11 cellular contexts compared by ENCODE assay signal in the genomic region with DNA sequence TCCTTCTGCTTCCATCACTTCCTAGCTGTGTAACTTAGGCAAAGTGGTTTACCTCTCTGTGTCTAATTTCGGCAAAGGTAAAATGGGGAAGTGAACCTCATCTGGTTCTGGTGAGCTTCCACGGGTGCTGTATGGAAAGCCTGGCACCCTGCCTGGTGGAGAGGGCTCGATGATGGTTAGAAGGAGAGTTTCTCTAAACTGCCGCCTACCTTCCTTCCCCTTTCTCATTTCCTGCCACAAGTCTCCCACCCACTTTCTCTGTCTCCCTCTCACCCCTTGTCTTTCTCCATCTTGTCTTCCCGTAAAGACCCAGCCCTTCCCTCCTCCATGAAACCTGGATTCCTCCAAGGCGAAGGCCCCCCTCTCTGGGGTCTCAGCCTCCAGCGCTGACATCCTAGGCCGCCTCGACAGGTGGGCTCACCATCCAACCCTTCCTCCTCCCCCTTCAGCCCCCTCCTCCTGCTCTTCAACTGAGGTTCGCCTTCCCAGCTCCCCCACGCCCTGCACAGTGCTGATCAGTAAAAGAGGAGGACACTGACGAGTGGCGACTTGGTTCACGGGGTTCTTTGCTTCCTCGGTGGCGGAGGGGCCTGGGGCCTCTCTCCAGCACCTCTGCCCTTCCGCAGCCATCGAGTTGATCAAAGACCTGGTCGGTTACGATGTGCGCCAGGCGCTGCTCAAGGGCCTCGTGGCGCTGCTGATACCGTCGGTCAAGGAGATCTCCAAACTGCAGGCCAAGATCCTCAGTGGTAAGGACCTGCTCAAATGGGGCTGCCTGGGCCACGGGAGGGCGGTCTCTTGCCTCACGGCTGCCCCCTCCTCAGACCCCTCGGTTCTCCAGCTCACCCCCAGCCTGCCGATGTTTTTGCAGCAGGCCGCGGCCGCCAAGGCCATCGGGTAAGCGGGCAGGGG. TPM values are rescaled to one million over a fixed set of nuclear protein-coding genes. Genes with fewer than 3 reads are reported as not detected.
A peak's percentile ranks its signal among the peaks of the same experiment; 100 is the strongest.
DNase-seq lines count a peak whose midpoint lies in the region; TF ChIP-seq lines count a peak whose summit lies in the region.
"Had no signal": no experiment of that assay in that cellular context is flagged by ENCODE, and none has a peak within 500 bp of the region (broad histone marks: within the 10 kb centered on the region; RNA-seq: fewer than 3 reads in every experiment).

No MANE protein-coding gene starts in this region.

- H3K4me1 ChIP-seq in ascending aorta (no peaks in the 10 kb centered on the region), A673 (ENCODE audit: insufficient read depth, low read length, poor library complexity, severe bottlenecking) (peaks cover 3% of the 10 kb centered on the region)

- POLR2A ChIA-PET in activated CD4-positive, alpha-beta T cell treated with anti-CD3 and anti-CD28 coated beads, Interleukin-2, amount 10 ng/mL, durations not matched to agents 7 days and 5 days (lab: Charles Lee), result interaction anchor here (0.6 kb wide), 1 partner anchor 779 kb away, joined by 3 read pairs; no protein-coding TSS in a partner anchor
- POLR2A ChIA-PET in A673 (lab: Charles Lee; ENCODE audit: low non-redundant PET), result no interaction called here

- H3K27me3 Mint-ChIP-seq in CD14-positive monocyte (ENCODE audit: low read depth in 3 of 3), result peaks cover 0 to 7% (median 2%) of the 10 kb centered on the region in 3 donors
- H3K27me3 Mint-ChIP-seq in activated CD4-positive, alpha-beta T cell treated with anti-CD3 and anti-CD28 coated beads, Interleukin-2, amount 10 ng/mL, durations not matched to agents 7 days and 5 days, result no peaks in the 10 kb centered on the region

- no peaks in the 10 kb centered on the region for H3K27me3 ChIP-seq in ascending aorta
- no peaks in the 10 kb centered on the region for H3K27me3 ChIP-seq in A673 (replicated peaks; ENCODE audit: insufficient read depth, low read depth, low read length, poor library complexity)

- peak; percentile 66 for DNase-seq in CD14-positive monocyte (ENCODE audit: low spot score)
- DNase-seq in KBM-7, result peak; percentile 98
- DNase-seq in activated CD4-positive, alpha-beta T cell treated with anti-CD3 and anti-CD28 coated beads, Interleukin-2, amount 10 ng/mL, durations not matched to agents 7 days and 5 days, result peak; percentile 39
- DNase-seq in medulla oblongata (ENCODE audit: extremely low spot score), result peak; percentile 59
- no peak for DNase-seq in ascending aorta (ENCODE audit: low spot score in 2 of 2)
- DNase-seq in HT-29 (ENCODE audit: low spot score), result no peak
- DNase-seq in cerebellar nuclear complex (lab: John Stamatoyannopoulos, UW), result no peak
- DNase-seq in A673 (ENCODE audit: low spot score), result no peak
- DNase-seq: activated gamma-delta T cell, HFFc6 had no signal

- peak overlapping the region; percentile 77 to 81 for H3K4me3 Mint-ChIP-seq in CD14-positive monocyte
- peak overlapping the region; percentile 64 for H3K4me3 Mint-ChIP-seq in activated CD4-positive, alpha-beta T cell treated with anti-CD3 and anti-CD28 coated beads, Interleukin-2, amount 10 ng/mL, durations not matched to agents 7 days and 5 days
- H3K4me3 Mint-ChIP-seq: HFFc6 had no signal

- H3K9me3 ChIP-seq in ascending aorta (no peaks in the 10 kb centered on the region), A673 (ENCODE audit: low read depth, low read length, poor library complexity, severe bottlenecking) (no peaks in the 10 kb centered on the region)

- no peak for TF ChIP-seq CTCF in CD14-positive monocyte (IDR thresholded peaks at IDR 0.05)
- no peak for TF ChIP-seq CTCF in ascending aorta (IDR thresholded peaks at IDR 0.05)
- TF ChIP-seq CTCF in A673 (conservative IDR thresholded peaks at IDR 0.05; ENCODE audit: low read depth, low read length), result no peak

- intact Hi-C loops in CD14-positive monocyte (cut with micrococcal nuclease) (loop anchor here (10.0 kb wide), 2 partner anchors 49 to 51 kb away; a partner anchor contains a TSS), ascending aorta (cut with DNase I) (no loop called here), A673 (cut with micrococcal nuclease; ENCODE audit: unreplicated experiment) (no loop called here)

- in situ Hi-C loops in KBM-7 (cut with MboI; ENCODE audit: low pct_unique_long_range_greater_than_20kb, low sequenced_read_pairs), result no loop called here

- no peaks in the 10 kb centered on the region for H3K36me3 ChIP-seq in ascending aorta
- H3K36me3 ChIP-seq in A673 (ENCODE audit: insufficient read depth, low read length, poor library complexity, severe bottlenecking), result no peaks in the 10 kb centered on the region

- H3K4me3 ChIP-seq in ascending aorta (no peak overlapping the region), A673 (ENCODE audit: low read depth, low read length, poor library complexity, severe bottlenecking) (no peak overlapping the region)

- CTCF ChIA-PET in activated CD4-positive, alpha-beta T cell treated with anti-CD3 and anti-CD28 coated beads, Interleukin-2, amount 10 ng/mL, durations not matched to agents 7 days and 5 days (lab: Charles Lee), result interaction anchor here (0.9 to 4.2 kb wide), 2 partner anchors 11 to 62 kb away, joined by 3 to 29 read pairs; no protein-coding TSS in a partner anchor
- CTCF ChIA-PET in A673 (lab: Charles Lee), result interaction anchor here (0.6 kb wide), 1 partner anchor 8 kb away, joined by 4 read pairs; no protein-coding TSS in a partner anchor

- BruUV-seq in A673 (replicated peaks; lab: Mats Ljungman, UMichigan), result no TSS peak

- peaks cover 68% of the 10 kb centered on the region for H3K4me1 Mint-ChIP-seq in CD14-positive monocyte
- peaks cover 68% of the 10 kb centered on the region for H3K4me1 Mint-ChIP-seq in activated CD4-positive, alpha-beta T cell treated with anti-CD3 and anti-CD28 coated beads, Interleukin-2, amount 10 ng/mL, durations not matched to agents 7 days and 5 days

- H3K9me3 Mint-ChIP-seq in CD14-positive monocyte, result peaks cover 0 to 3% (median 0%) of the 10 kb centered on the region in 7 donors
- H3K9me3 Mint-ChIP-seq in activated CD4-positive, alpha-beta T cell treated with anti-CD3 and anti-CD28 coated beads, Interleukin-2, amount 10 ng/mL, durations not matched to agents 7 days and 5 days, result no peaks in the 10 kb centered on the region
- H3K9me3 Mint-ChIP-seq: HFFc6 had no signal

- peaks cover 6 to 8% of the 10 kb centered on the region in 2 donors for H3K36me3 Mint-ChIP-seq in CD14-positive monocyte
- peaks cover 8% of the 10 kb centered on the region for H3K36me3 Mint-ChIP-seq in activated CD4-positive, alpha-beta T cell treated with anti-CD3 and anti-CD28 coated beads, Interleukin-2, amount 10 ng/mL, durations not matched to agents 7 days and 5 days (ENCODE audit: low read depth)

- H3K27ac Mint-ChIP-seq in CD14-positive monocyte, result peak overlapping the region; percentile 83 to 92 (median 89)
- peak overlapping the region; percentile 97 for H3K27ac Mint-ChIP-seq in activated CD4-positive, alpha-beta T cell treated with anti-CD3 and anti-CD28 coated beads, Interleukin-2, amount 10 ng/mL, durations not matched to agents 7 days and 5 days
- H3K27ac Mint-ChIP-seq: HFFc6 had no signal

- H3K27ac ChIP-seq in ascending aorta (no peak overlapping the region), A673 (ENCODE audit: low read depth, low read length, poor library complexity, severe bottlenecking) (no peak overlapping the region)

RNA-seq across cellular contexts. Expression of a gene that starts 7.2 kb away (rescaled TPM):
- polyA plus RNA-seq in CD14-positive monocyte, result not detected
- not detected for total RNA-seq in activated CD4-positive, alpha-beta T cell treated with anti-CD3 and anti-CD28 coated beads, Interleukin-2, amount 10 ng/mL, durations not matched to agents 7 days and 5 days
- total RNA-seq in ascending aorta (not detected), A673 (2021) (not detected in 2 replicates)
- not detected in 2 replicates for total RNA-seq in HT-29 (2014; rRNA removed; shearing (Covaris generic))
- total RNA-seq: HFFc6, temporal lobe had no signal

RNA-seq across cellular contexts. Expression of a gene that starts 15.9 kb away (rescaled TPM):
- under 1 TPM; 0.24 to 0.29 TPM for polyA plus RNA-seq in CD14-positive monocyte
- total RNA-seq in activated CD4-positive, alpha-beta T cell treated with anti-CD3 and anti-CD28 coated beads, Interleukin-2, amount 10 ng/mL, durations not matched to agents 7 days and 5 days, result 100 to 1,000 TPM; 110 to 121 TPM
- 0.53 TPM for total RNA-seq in ascending aorta
- total RNA-seq in HT-29 (2014; rRNA removed; shearing (Covaris generic)), result 57.1 and 63.1 TPM in 2 replicates
- total RNA-seq in A673 (2021), result 127 and 136 TPM in 2 replicates

RNA-seq across cellular contexts. Expression of a gene that starts 49.2 kb away (rescaled TPM):
- polyA plus RNA-seq in CD14-positive monocyte, result 10 to 100 TPM; 14.7 to 15.8 TPM
- 10 to 100 TPM; 47.4 to 50.7 TPM for total RNA-seq in activated CD4-positive, alpha-beta T cell treated with anti-CD3 and anti-CD28 coated beads, Interleukin-2, amount 10 ng/mL, durations not matched to agents 7 days and 5 days
- total RNA-seq in ascending aorta, result not detected
- 0.15 and 0.99 TPM in 2 replicates for total RNA-seq in HT-29 (2014; rRNA removed; shearing (Covaris generic))
- total RNA-seq in A673 (2021), result 0.26 and 0.87 TPM in 2 replicates

RNA-seq across cellular contexts. Expression of a gene that starts 49.5 kb away (rescaled TPM):
- polyA plus RNA-seq in CD14-positive monocyte, result 1 to 10 TPM; 8.6 to 8.8 TPM
- total RNA-seq in activated CD4-positive, alpha-beta T cell treated with anti-CD3 and anti-CD28 coated beads, Interleukin-2, amount 10 ng/mL, durations not matched to agents 7 days and 5 days, result 1 to 10 TPM; 3.0 to 3.5 TPM
- 9.2 TPM for total RNA-seq in ascending aorta
- 19.5 and 27.5 TPM in 2 replicates for total RNA-seq in HT-29 (2014; rRNA removed; shearing (Covaris generic))
- total RNA-seq in A673 (2021), result 3.3 and 5.6 TPM in 2 replicates

RNA-seq across cellular contexts. Expression of a gene that starts 51.6 kb away (rescaled TPM):
- polyA plus RNA-seq in CD14-positive monocyte, result 100 to 1,000 TPM; 413 to 419 TPM
- 1,000 to 10,000 TPM; 1,879 to 1,968 TPM for total RNA-seq in activated CD4-positive, alpha-beta T cell treated with anti-CD3 and anti-CD28 coated beads, Interleukin-2, amount 10 ng/mL, durations not matched to agents 7 days and 5 days
- total RNA-seq in ascending aorta (1,693 TPM), A673 (2021) (1,717 and 1,734 TPM in 2 replicates)
- 1,326 and 1,606 TPM in 2 replicates for total RNA-seq in HT-29 (2014; rRNA removed; shearing (Covaris generic))

Comparison
In these comparisons a context has a peak if more than half of its experiments do, and no peak if none do; other contexts are left out.
1. DNase-seq: peak in CD14-positive monocyte (single experiment), KBM-7 (single experiment), activated CD4-positive, alpha-beta T cell treated with anti-CD3 and anti-CD28 coated beads, Interleukin-2, amount 10 ng/mL, durations not matched to agents 7 days and 5 days (single experiment) and medulla oblongata (single experiment); none in ascending aorta (0 of 2), HT-29 (single experiment), cerebellar nuclear complex (0 of 2) and A673 (single experiment).
2. RNA of a gene that starts 15.9 kb away (total RNA-seq): 127 to 136 TPM in A673, 110 to 121 TPM in activated CD4-positive, alpha-beta T cell treated with anti-CD3 and anti-CD28 coated beads, Interleukin-2, amount 10 ng/mL, durations not matched to agents 7 days and 5 days and 57.1 to 63.1 TPM in HT-29; 0.53 TPM in ascending aorta (single experiment); every median in the first group is over 10 times any median in the second.
3. RNA of a gene that starts 49.2 kb away (total RNA-seq): 47.4 to 50.7 TPM in activated CD4-positive, alpha-beta T cell treated with anti-CD3 and anti-CD28 coated beads, Interleukin-2, amount 10 ng/mL, durations not matched to agents 7 days and 5 days; 0.26 to 0.87 TPM in A673, 0.15 to 0.99 TPM in HT-29 and not detected in ascending aorta (single experiment); every median in the first group is over 10 times any median in the second.
4. intact Hi-C loops: an anchor here in CD14-positive monocyte (10.0 kb wide); none called in ascending aorta and A673.